In genomic region chr19:18507021-18507726, GRCh38 we compare ENCODE assay signal across 9 cellular contexts. TPM values are rescaled to one million over a fixed set of nuclear protein-coding genes. Genes with fewer than 3 reads are reported as not detected.
DNase-seq lines count a peak whose midpoint lies in the region; FAIRE-seq and TF ChIP-seq lines count a peak whose summit lies in the region.
"Had no signal": no experiment of that assay in that cellular context is flagged by ENCODE, and none has a peak within 500 bp of the region (broad histone marks: within the 10 kb centered on the region; RNA-seq: fewer than 3 reads in every experiment).

No MANE protein-coding gene starts in this region.

- no peak overlapping the region for H2BK120ac ChIP-seq in mesendoderm (ENCODE audit: low read depth, low read length)

- H3K27me3 ChIP-seq in thyroid gland (no peaks in the 10 kb centered on the region), mesendoderm (ENCODE audit: insufficient read depth, low read length, poor library complexity) (no peaks in the 10 kb centered on the region)

- H2BK15ac ChIP-seq in mesendoderm (replicated peaks; ENCODE audit: low read depth) = no peak overlapping the region

- no peak overlapping the region for H3K4me2 ChIP-seq in mesendoderm (ENCODE audit: low read length)

- intact Hi-C loops in kidney (cut with DNase I) (no loop called here), thyroid gland (cut with DNase I) (no loop called here)

- H3K4me1 ChIP-seq in kidney (ENCODE audit: control insufficient read depth in 1 of 2, insufficient read depth in 1 of 2, low read depth in 1 of 2, low read length in 2 of 2) (peaks cover 69 to 81% of the 10 kb centered on the region in 2 donors), thyroid gland (peaks cover 40 to 75% of the 10 kb centered on the region in 2 donors), mesendoderm (ENCODE audit: control insufficient read depth, low read depth, low read length) (no peaks in the 10 kb centered on the region)

- H3K27ac Mint-ChIP-seq in activated T-cell treated with anti-CD3 and anti-CD28 coated beads, Interleukin-2, amount 50 U/mL, for 24 hours = peak overlapping the region; percentile 90

- no peak overlapping the region for H4K5ac ChIP-seq in mesendoderm (ENCODE audit: low read length)

- H3K4me3 Mint-ChIP-seq in activated T-cell treated with anti-CD3 and anti-CD28 coated beads, Interleukin-2, amount 50 U/mL, for 24 hours = peak overlapping the region; percentile 28

- peaks cover 3% of the 10 kb centered on the region for H3K36me3 Mint-ChIP-seq in activated T-cell treated with anti-CD3 and anti-CD28 coated beads, Interleukin-2, amount 50 U/mL, for 24 hours (ENCODE audit: low read depth)

- no peak overlapping the region for H2BK5ac ChIP-seq in mesendoderm (ENCODE audit: low read length)

- DNase-seq in activated T-cell treated with anti-CD3 and anti-CD28 coated beads, Interleukin-2, amount 50 U/mL, for 24 hours = no peak
- no peak for DNase-seq in activated T-cell treated with anti-CD3 and anti-CD28 coated beads for 4 hours
- no peak for DNase-seq in kidney
- no peak for DNase-seq in thyroid gland
- DNase-seq in DMS114 treated with DMSO at 0.1 percent for 48 hours (lab: John Stamatoyannopoulos, UW; ENCODE audit: unreplicated experiment) = no peak
- DNase-seq in mesendoderm = no peak
- DNase-seq in SW 1271 (lab: John Stamatoyannopoulos, UW) = no peak
- DNase-seq: amniotic stem cell had no signal

- H3K23ac ChIP-seq in mesendoderm (ENCODE audit: low read length) = no peak overlapping the region

- TF ChIP-seq CTCF in kidney (IDR thresholded peaks at IDR 0.05; ENCODE audit: borderline replicate concordance, extremely low read depth, insufficient read depth) (no peak), thyroid gland (IDR thresholded peaks at IDR 0.05) (no peak)

- no peak overlapping the region for H3K4ac ChIP-seq in mesendoderm (ENCODE audit: low read depth, low read length)

- no peak overlapping the region for H4K8ac ChIP-seq in mesendoderm (ENCODE audit: low read depth, low read length)

- no peak overlapping the region for H3K56ac ChIP-seq in mesendoderm (ENCODE audit: low read length)

- H3K27me3 Mint-ChIP-seq in activated T-cell treated with anti-CD3 and anti-CD28 coated beads, Interleukin-2, amount 50 U/mL, for 24 hours = no peaks in the 10 kb centered on the region

- 50 to 74% methylated on average over 4 to 9 of the region's 9 CpGs for WGBS in thyroid gland, 2 donors
- no CpG with 5 or more reads among the region's 9 CpGs for WGBS in mesendoderm (ENCODE audit: extremely low coverage, insufficient coverage, low lambda C conversion rate)

- H3K9ac ChIP-seq in kidney (ENCODE audit: low read length in 2 of 2) = peak overlapping the region; percentile 20 to 30
- H3K9ac ChIP-seq in mesendoderm (ENCODE audit: low read length) = no peak overlapping the region

- peaks cover 48% of the 10 kb centered on the region for H3K79me2 ChIP-seq in mesendoderm (ENCODE audit: control insufficient read depth, insufficient read depth, low read length)

- TF ChIP-seq POLR2A in thyroid gland (IDR thresholded peaks at IDR 0.05) = no peak

- peak overlapping the region; percentile 91 for H3K27ac ChIP-seq in angular gyrus (ENCODE audit: low read depth, low read length)
- H3K27ac ChIP-seq in kidney (ENCODE audit: low read depth in 2 of 2, low read length in 2 of 2) = peak overlapping the region; percentile 66 to 71
- peak overlapping the region in 2 of 3 donors; percentile 4 to 51 for H3K27ac ChIP-seq in thyroid gland
- no peak overlapping the region for H3K27ac ChIP-seq in mesendoderm (ENCODE audit: low read depth, low read length)

- H3K9me3 ChIP-seq in kidney (ENCODE audit: control insufficient read depth in 1 of 2, low read length in 2 of 2) (no peaks in the 10 kb centered on the region), thyroid gland (no peaks in the 10 kb centered on the region)

- H3K36me3 ChIP-seq in kidney (ENCODE audit: control insufficient read depth in 1 of 2, insufficient read depth in 2 of 2, low read length in 2 of 2) = no peaks in the 10 kb centered on the region
- no peaks in the 10 kb centered on the region for H3K36me3 ChIP-seq in thyroid gland
- no peaks in the 10 kb centered on the region for H3K36me3 ChIP-seq in mesendoderm (ENCODE audit: control insufficient read depth, insufficient read depth, low read length)

- H3K4me3 ChIP-seq in kidney (ENCODE audit: low read length in 2 of 2) (peak overlapping the region in 1 of 2 donors; percentile 30), thyroid gland (replicated peaks in 1 of 3) (no peak overlapping the region), mesendoderm (ENCODE audit: low read length) (no peak overlapping the region)

- no peaks in the 10 kb centered on the region for H3K9me3 Mint-ChIP-seq in activated T-cell treated with anti-CD3 and anti-CD28 coated beads, Interleukin-2, amount 50 U/mL, for 24 hours

- no peak for FAIRE-seq in kidney (lab: Jason Lieb, UNC)

- H2AK5ac ChIP-seq in mesendoderm (ENCODE audit: low read length) = no peak overlapping the region

- H3K4me1 Mint-ChIP-seq in activated T-cell treated with anti-CD3 and anti-CD28 coated beads, Interleukin-2, amount 50 U/mL, for 24 hours (ENCODE audit: low read depth) = peaks cover 82% of the 10 kb centered on the region

- no peak overlapping the region for H3K18ac ChIP-seq in mesendoderm (ENCODE audit: low read length)

- peaks cover 29% of the 10 kb centered on the region for H3K79me1 ChIP-seq in mesendoderm (ENCODE audit: low read length)

RNA-seq across cellular contexts. Expression of gene ELL, which starts 14.7 kb away (rescaled TPM):
- total RNA-seq in kidney = 25.2 TPM
- polyA plus RNA-seq in kidney (ENCODE audit: insufficient read depth, low read depth, low replicate concordance) = 5.7 TPM
- total RNA-seq in thyroid gland = 10 to 100 TPM; 10.8 to 31.0 (median 11.5) TPM
- 9.6 TPM for polyA plus RNA-seq in mesendoderm (2013, experiment 1 of 2)
- polyA plus RNA-seq in mesendoderm (2013, experiment 2 of 2) = 9.3 TPM

RNA-seq across cellular contexts. Expression of gene FKBP8, which starts 36.2 kb away (rescaled TPM):
- total RNA-seq in kidney (207 TPM), thyroid gland (100 to 1,000 TPM; 238 to 394 (median 314) TPM)
- 314 TPM for polyA plus RNA-seq in kidney (ENCODE audit: insufficient read depth, low read depth, low replicate concordance)
- polyA plus RNA-seq in mesendoderm (2013, experiment 1 of 2) = 132 TPM
- polyA plus RNA-seq in mesendoderm (2013, experiment 2 of 2) = 131 TPM

RNA-seq across cellular contexts. Expression of gene KXD1, which starts 50.5 kb away (rescaled TPM):
- 69.9 TPM for total RNA-seq in kidney
- 56.3 TPM for polyA plus RNA-seq in kidney (ENCODE audit: insufficient read depth, low read depth, low replicate concordance)
- 100 to 1,000 TPM in 2 of 4 donors, 10 to 100 TPM in 2; 98.1 to 117 (median 103) TPM for total RNA-seq in thyroid gland
- polyA plus RNA-seq in mesendoderm (2013, experiment 1 of 2) = 119 TPM
- polyA plus RNA-seq in mesendoderm (2013, experiment 2 of 2) = 123 TPM
